In genomic region chr1:159780583-159781582, GRCh38 we compare ENCODE assay signal across 1 cellular context.
A peak's percentile ranks its signal among the peaks of the same experiment; 100 is the strongest.
TF ChIP-seq lines count a peak whose summit lies in the region.

DUSP23 (plus strand) TSS chr1:159780962; CDS start chr1:159781101, 139 bp downstream.

TF ChIP-seq in HepG2, 621 proteins besides CTCF, POLR2A, EP300 and RAD21 (continued from another document):
- TF ChIP-seq, protein P1, sequence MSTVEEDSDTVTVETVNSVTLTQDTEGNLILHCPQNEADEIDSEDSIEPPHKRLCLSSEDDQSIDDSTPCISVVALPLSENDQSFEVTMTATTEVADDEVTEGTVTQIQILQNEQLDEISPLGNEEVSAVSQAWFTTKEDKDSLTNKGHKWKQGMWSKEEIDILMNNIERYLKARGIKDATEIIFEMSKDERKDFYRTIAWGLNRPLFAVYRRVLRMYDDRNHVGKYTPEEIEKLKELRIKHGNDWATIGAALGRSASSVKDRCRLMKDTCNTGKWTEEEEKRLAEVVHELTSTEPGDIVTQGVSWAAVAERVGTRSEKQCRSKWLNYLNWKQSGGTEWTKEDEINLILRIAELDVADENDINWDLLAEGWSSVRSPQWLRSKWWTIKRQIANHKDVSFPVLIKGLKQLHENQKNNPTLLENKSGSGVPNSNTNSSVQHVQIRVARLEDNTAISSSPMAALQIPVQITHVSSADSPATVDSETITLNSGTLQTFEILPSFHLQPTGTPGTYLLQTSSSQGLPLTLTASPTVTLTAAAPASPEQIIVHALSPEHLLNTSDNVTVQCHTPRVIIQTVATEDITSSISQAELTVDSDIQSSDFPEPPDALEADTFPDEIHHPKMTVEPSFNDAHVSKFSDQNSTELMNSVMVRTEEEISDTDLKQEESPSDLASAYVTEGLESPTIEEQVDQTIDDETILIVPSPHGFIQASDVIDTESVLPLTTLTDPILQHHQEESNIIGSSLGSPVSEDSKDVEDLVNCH (CRISPR knock-in tag; IDR thresholded peaks at IDR 0.05), result no peak
- TF ChIP-seq, protein P2, sequence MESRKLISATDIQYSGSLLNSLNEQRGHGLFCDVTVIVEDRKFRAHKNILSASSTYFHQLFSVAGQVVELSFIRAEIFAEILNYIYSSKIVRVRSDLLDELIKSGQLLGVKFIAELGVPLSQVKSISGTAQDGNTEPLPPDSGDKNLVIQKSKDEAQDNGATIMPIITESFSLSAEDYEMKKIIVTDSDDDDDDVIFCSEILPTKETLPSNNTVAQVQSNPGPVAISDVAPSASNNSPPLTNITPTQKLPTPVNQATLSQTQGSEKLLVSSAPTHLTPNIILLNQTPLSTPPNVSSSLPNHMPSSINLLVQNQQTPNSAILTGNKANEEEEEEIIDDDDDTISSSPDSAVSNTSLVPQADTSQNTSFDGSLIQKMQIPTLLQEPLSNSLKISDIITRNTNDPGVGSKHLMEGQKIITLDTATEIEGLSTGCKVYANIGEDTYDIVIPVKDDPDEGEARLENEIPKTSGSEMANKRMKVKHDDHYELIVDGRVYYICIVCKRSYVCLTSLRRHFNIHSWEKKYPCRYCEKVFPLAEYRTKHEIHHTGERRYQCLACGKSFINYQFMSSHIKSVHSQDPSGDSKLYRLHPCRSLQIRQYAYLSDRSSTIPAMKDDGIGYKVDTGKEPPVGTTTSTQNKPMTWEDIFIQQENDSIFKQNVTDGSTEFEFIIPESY (CRISPR knock-in tag; IDR thresholded peaks at IDR 0.05), result 0 out of 2 replicates have a peak, but pooled peaks have one; percentile 36
- TF ChIP-seq, protein P3, sequence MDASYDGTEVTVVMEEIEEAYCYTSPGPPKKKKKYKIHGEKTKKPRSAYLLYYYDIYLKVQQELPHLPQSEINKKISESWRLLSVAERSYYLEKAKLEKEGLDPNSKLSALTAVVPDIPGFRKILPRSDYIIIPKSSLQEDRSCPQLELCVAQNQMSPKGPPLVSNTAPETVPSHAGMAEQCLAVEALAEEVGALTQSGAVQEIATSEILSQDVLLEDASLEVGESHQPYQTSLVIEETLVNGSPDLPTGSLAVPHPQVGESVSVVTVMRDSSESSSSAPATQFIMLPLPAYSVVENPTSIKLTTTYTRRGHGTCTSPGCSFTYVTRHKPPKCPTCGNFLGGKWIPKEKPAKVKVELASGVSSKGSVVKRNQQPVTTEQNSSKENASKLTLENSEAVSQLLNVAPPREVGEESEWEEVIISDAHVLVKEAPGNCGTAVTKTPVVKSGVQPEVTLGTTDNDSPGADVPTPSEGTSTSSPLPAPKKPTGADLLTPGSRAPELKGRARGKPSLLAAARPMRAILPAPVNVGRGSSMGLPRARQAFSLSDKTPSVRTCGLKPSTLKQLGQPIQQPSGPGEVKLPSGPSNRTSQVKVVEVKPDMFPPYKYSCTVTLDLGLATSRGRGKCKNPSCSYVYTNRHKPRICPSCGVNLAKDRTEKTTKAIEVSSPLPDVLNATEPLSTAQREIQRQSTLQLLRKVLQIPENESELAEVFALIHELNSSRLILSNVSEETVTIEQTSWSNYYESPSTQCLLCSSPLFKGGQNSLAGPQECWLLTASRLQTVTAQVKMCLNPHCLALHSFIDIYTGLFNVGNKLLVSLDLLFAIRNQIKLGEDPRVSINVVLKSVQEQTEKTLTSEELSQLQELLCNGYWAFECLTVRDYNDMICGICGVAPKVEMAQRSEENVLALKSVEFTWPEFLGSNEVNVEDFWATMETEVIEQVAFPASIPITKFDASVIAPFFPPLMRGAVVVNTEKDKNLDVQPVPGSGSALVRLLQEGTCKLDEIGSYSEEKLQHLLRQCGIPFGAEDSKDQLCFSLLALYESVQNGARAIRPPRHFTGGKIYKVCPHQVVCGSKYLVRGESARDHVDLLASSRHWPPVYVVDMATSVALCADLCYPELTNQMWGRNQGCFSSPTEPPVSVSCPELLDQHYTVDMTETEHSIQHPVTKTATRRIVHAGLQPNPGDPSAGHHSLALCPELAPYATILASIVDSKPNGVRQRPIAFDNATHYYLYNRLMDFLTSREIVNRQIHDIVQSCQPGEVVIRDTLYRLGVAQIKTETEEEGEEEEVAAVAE (CRISPR knock-in tag; IDR thresholded peaks at IDR 0.05; ENCODE audit: borderline replicate concordance), result no peak
- TF ChIP-seq SMARCE1 (IDR thresholded peaks at IDR 0.05; ENCODE audit: borderline replicate concordance) (no peak), ZNF253 (CRISPR knock-in tag; IDR thresholded peaks at IDR 0.05; ENCODE audit: borderline replicate concordance) (no peak), RBM39 (IDR thresholded peaks at IDR 0.05; ENCODE audit: low read depth, low read length, poor library complexity, severe bottlenecking) (no peak), ZNF629 (CRISPR knock-in tag; conservative IDR thresholded peaks at IDR 0.05) (no peak), FIP1L1 (IDR thresholded peaks at IDR 0.05; ENCODE audit: borderline replicate concordance, insufficient read depth, low read depth, low read length) (no peak), ATM (IDR thresholded peaks at IDR 0.05; ENCODE audit: borderline replicate concordance) (no peak), MAZ (IDR thresholded peaks at IDR 0.05; ENCODE audit: borderline replicate concordance, low read depth, low read length) (no peak), MAZ (CRISPR knock-in tag; IDR thresholded peaks at IDR 0.05; ENCODE audit: low read depth) (no peak), ZEB1 (IDR thresholded peaks at IDR 0.05; ENCODE audit: insufficient replicate concordance, low read depth) (no peak), ZNF850 (CRISPR knock-in tag; conservative IDR thresholded peaks at IDR 0.05) (no peak), CEBPG (CRISPR knock-in tag; IDR thresholded peaks at IDR 0.05) (peak; percentile 84), BRF2 (CRISPR knock-in tag; IDR thresholded peaks at IDR 0.05) (no peak), THYN1 (CRISPR knock-in tag; IDR thresholded peaks at IDR 0.05; ENCODE audit: borderline replicate concordance, low read depth) (no peak), ZKSCAN8 (CRISPR knock-in tag; IDR thresholded peaks at IDR 0.05; ENCODE audit: borderline replicate concordance) (no peak), ESRRA (CRISPR knock-in tag; IDR thresholded peaks at IDR 0.05; ENCODE audit: low read depth) (no peak), ZNF576 (CRISPR knock-in tag; IDR thresholded peaks at IDR 0.05) (no peak), YY1 (IDR thresholded peaks at IDR 0.05; ENCODE audit: insufficient read depth, insufficient replicate concordance, low read depth, low read length) (no peak), KAT7 (CRISPR knock-in tag; IDR thresholded peaks at IDR 0.05; ENCODE audit: borderline replicate concordance) (no peak), NRL (CRISPR knock-in tag; IDR thresholded peaks at IDR 0.05; ENCODE audit: borderline replicate concordance) (no peak), ETS1 (CRISPR knock-in tag; IDR thresholded peaks at IDR 0.05) (no peak), CEBPB (IDR thresholded peaks at IDR 0.05; ENCODE audit: borderline replicate concordance, low read depth, low read length) (peak; percentile 75; the same call in 1 of the 2 replicates)
- TF ChIP-seq, protein P4, sequence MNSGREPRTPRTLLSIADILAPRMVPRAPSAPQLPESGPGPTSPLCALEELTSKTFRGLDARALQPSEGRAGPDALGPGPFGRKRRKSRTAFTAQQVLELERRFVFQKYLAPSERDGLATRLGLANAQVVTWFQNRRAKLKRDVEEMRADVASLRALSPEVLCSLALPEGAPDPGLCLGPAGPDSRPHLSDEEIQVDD (CRISPR knock-in tag; IDR thresholded peaks at IDR 0.05; ENCODE audit: borderline replicate concordance), result no peak
